In the genomic region with DNA sequence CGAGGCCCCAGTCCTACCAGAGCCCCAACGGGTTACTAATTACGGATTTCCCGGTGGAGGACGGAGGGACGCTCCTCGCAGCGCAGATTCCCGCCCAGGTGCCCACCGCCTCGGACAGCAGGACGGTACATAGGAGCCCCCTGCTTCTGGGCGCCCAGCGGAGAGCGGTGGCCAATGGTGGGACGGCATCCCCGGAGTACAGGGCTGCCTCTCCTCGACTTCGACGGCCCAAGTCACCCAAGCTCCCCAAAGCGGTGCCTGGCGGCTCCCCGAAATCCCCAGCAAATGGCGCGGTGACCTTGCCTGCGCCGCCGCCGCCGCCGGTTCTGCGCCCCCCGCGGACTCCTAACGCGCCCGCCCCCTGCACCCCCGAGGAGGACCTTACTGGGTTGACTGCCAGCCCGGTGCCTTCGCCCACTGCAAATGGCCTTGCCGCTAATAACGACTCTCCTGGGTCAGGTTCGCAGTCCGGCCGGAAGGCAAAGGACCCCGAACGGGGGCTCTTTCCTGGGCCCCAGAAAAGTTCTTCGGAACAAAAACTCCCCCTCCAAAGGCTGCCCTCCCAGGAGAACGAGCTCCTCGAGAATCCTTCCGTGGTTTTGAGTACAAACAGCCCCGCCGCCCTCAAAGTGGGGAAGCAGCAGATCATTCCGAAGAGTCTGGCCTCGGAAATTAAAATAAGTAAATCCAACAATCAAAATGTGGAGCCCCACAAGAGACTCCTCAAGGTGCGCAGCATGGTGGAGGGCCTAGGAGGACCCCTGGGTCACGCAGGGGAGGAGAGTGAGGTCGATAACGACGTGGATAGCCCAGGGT, we compare ENCODE assay signal across 8 cellular contexts.
A peak's percentile ranks its signal among the peaks of the same experiment; 100 is the strongest.
DNase-seq lines count a peak whose midpoint lies in the region; ATAC-seq and TF ChIP-seq lines count a peak whose summit lies in the region.

No MANE protein-coding gene starts in this region.

- H3K27ac Mint-ChIP-seq in stimulated activated naive B cell treated with anti-CD40 and anti-IgM and Interleukin-4, amounts not matched to agents 10 μg/mL and 1 μg/mL and 100 μg/mL, for 72 hours, result no peak overlapping the region

- ATAC-seq in HG03432 (IDR thresholded peaks at IDR 0.05; ENCODE audit: unreplicated experiment) (peak; percentile 12), HG03108 (IDR thresholded peaks at IDR 0.05; ENCODE audit: unreplicated experiment) (no peak), GM21737 (IDR thresholded peaks at IDR 0.05; ENCODE audit: unreplicated experiment) (no peak)
- peak; percentile 24 to 50 for ATAC-seq in stimulated activated naive B cell treated with anti-CD40 and anti-IgM and Interleukin-4, amounts not matched to agents 10 μg/mL and 1 μg/mL and 100 μg/mL, for 72 hours (replicated peaks)

- H3K4me1 Mint-ChIP-seq in stimulated activated naive B cell treated with anti-CD40 and anti-IgM and Interleukin-4, amounts not matched to agents 10 μg/mL and 1 μg/mL and 100 μg/mL, for 72 hours, result peaks cover 12 to 34% of the 10 kb centered on the region in 2 donors

- TF ChIP-seq CTCF in GM13977 (IDR thresholded peaks at IDR 0.05; ENCODE audit: extremely low read depth, insufficient read depth, missing control alignments) (no peak), astrocyte of the spinal cord (IDR thresholded peaks at IDR 0.05; ENCODE audit: low read depth, low read length) (no peak)

- peaks cover 54 to 63% of the 10 kb centered on the region in 2 donors for H3K27me3 Mint-ChIP-seq in stimulated activated naive B cell treated with anti-CD40 and anti-IgM and Interleukin-4, amounts not matched to agents 10 μg/mL and 1 μg/mL and 100 μg/mL, for 72 hours

- in situ Hi-C loops in GM13977 (cut with MboI; ENCODE audit: low pct_unique_long_range_greater_than_20kb, low sequenced_read_pairs, unreplicated experiment), result no loop called here
- in situ Hi-C loops in astrocyte of the spinal cord (cut with HindIII; ENCODE audit: low sequenced_read_pairs), result no loop called here

- peaks cover 0 to 3% of the 10 kb centered on the region in 2 donors for H3K36me3 Mint-ChIP-seq in stimulated activated naive B cell treated with anti-CD40 and anti-IgM and Interleukin-4, amounts not matched to agents 10 μg/mL and 1 μg/mL and 100 μg/mL, for 72 hours

- DNase-seq in GM13977 (ENCODE audit: low spot score) (peak; percentile 27), astrocyte of the spinal cord (ENCODE audit: low read depth, low spot score) (no peak), iris pigment epithelial cell (ENCODE audit: low read depth) (peak; percentile 7), kidney glomerular epithelial cell (lab: John Stamatoyannopoulos, UW) (no peak)
- no peak for DNase-seq in stimulated activated naive B cell treated with anti-CD40 and anti-IgM and Interleukin-4, amounts not matched to agents 10 μg/mL and 1 μg/mL and 100 μg/mL, for 72 hours

- H3K9me3 Mint-ChIP-seq in stimulated activated naive B cell treated with anti-CD40 and anti-IgM and Interleukin-4, amounts not matched to agents 10 μg/mL and 1 μg/mL and 100 μg/mL, for 72 hours, result peaks cover 0 to 3% of the 10 kb centered on the region in 2 donors

- peak overlapping the region; percentile 82 for H3K4me3 ChIP-seq in astrocyte of the spinal cord (ENCODE audit: low read depth, low read length)

- peak overlapping the region; percentile 83 to 84 for H3K4me3 Mint-ChIP-seq in stimulated activated naive B cell treated with anti-CD40 and anti-IgM and Interleukin-4, amounts not matched to agents 10 μg/mL and 1 μg/mL and 100 μg/mL, for 72 hours

Comparison
In these comparisons a context has a peak if more than half of its experiments do, and no peak if none do; other contexts are left out.
1. DNase-seq: peak in GM13977 (single experiment) and iris pigment epithelial cell (single experiment); none in astrocyte of the spinal cord (single experiment), stimulated activated naive B cell treated with anti-CD40 and anti-IgM and Interleukin-4, amounts not matched to agents 10 μg/mL and 1 μg/mL and 100 μg/mL, for 72 hours (single experiment) and kidney glomerular epithelial cell (single experiment).
2. ATAC-seq: peak in HG03432 (single experiment) and stimulated activated naive B cell treated with anti-CD40 and anti-IgM and Interleukin-4, amounts not matched to agents 10 μg/mL and 1 μg/mL and 100 μg/mL, for 72 hours (2 of 2); none in HG03108 (single experiment) and GM21737 (single experiment).